1 cellular context compared by ENCODE assay signal in the genomic region with DNA sequence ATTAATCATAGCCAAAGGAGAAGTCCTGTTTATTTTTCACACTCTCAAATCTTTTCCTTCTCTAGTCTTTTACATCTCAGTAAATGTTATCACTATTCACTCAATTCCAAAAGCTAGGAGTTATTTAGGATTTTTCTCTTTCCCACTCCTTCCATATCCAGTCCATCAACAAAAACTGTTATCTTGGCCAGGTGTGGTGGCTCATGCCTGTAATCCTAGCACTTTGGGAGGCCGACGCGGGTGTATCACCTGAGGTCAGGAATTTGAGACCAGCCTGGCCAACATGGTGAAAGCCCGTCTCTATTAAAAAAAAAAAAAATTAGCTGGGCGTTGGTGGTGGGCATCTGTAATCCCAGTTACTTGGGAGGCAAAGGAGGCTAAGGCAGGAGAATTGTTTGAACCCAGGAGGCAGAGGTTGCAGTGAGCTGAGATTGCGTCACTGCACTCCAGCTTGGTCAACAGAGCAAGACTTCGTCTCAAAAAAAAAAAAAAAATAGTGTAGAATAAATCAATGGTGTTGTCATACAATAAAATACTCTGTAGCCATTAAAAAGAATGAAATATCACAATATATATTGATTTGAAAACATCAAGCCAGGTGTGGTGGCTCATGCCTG.
A peak's percentile ranks its signal among the peaks of the same experiment; 100 is the strongest.
TF ChIP-seq lines count a peak whose summit lies in the region.

No MANE protein-coding gene starts in this region.

TF ChIP-seq in HepG2, 621 proteins besides CTCF, POLR2A, EP300 and RAD21:
- TF ChIP-seq, protein P1, sequence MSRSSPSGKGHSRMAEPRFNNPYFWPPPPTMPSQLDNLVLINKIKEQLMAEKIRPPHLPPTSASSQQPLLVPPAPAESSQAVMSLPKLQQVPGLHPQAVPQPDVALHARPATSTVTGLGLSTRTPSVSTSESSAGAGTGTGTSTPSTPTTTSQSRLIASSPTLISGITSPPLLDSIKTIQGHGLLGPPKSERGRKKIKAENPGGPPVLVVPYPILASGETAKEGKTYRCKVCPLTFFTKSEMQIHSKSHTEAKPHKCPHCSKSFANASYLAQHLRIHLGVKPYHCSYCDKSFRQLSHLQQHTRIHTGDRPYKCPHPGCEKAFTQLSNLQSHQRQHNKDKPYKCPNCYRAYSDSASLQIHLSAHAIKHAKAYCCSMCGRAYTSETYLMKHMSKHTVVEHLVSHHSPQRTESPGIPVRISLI (CRISPR knock-in tag; IDR thresholded peaks at IDR 0.05; ENCODE audit: borderline replicate concordance), result peak; percentile 45; the same call in 1 of the 2 replicates
- TF ChIP-seq CEBPB (IDR thresholded peaks at IDR 0.05; ENCODE audit: borderline replicate concordance, low read depth, low read length) (peak; percentile 55), HOXA9 (CRISPR knock-in tag; IDR thresholded peaks at IDR 0.05; ENCODE audit: borderline replicate concordance) (no peak), ZNF343 (CRISPR knock-in tag; IDR thresholded peaks at IDR 0.05) (no peak), CEBPG (CRISPR knock-in tag; IDR thresholded peaks at IDR 0.05) (peak; percentile 64), ZNF460 (CRISPR knock-in tag; IDR thresholded peaks at IDR 0.05; ENCODE audit: borderline replicate concordance) (peak; percentile 68; the same call in 1 of the 2 replicates)
- TF ChIP-seq, protein P2, sequence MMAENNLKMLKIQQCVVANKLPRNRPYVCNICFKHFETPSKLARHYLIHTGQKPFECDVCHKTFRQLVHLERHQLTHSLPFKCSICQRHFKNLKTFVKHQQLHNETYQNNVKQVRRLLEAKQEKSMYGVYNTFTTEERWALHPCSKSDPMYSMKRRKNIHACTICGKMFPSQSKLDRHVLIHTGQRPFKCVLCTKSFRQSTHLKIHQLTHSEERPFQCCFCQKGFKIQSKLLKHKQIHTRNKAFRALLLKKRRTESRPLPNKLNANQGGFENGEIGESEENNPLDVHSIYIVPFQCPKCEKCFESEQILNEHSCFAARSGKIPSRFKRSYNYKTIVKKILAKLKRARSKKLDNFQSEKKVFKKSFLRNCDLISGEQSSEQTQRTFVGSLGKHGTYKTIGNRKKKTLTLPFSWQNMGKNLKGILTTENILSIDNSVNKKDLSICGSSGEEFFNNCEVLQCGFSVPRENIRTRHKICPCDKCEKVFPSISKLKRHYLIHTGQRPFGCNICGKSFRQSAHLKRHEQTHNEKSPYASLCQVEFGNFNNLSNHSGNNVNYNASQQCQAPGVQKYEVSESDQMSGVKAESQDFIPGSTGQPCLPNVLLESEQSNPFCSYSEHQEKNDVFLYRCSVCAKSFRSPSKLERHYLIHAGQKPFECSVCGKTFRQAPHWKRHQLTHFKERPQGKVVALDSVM (CRISPR knock-in tag; IDR thresholded peaks at IDR 0.05), result peak; percentile 73
TF ChIP-seq in HepG2: peak in this region for 5.
